1 cellular context compared by ENCODE assay signal in the genomic region with DNA sequence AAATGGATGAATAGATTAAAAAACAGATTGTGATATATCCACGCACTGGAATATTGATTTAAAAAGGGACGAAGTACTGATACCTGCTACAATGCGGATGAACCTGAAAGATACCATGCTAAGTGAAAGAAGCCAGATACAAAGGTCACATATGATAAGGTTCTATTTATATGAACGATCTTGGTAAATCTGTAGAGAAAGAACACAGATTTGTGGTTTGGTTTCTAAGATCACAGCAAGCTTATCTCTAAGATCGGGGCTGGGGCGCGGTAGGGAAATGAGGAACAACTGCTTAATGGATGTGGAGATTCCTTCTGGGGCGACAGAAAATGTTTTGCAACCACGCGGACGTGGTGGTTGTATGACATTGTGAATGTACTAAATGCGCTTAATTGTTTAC.
A peak's percentile ranks its signal among the peaks of the same experiment; 100 is the strongest.
TF ChIP-seq lines count a peak whose summit lies in the region.

No MANE protein-coding gene starts in this region.

TF ChIP-seq in GM12878, 131 proteins besides CTCF, POLR2A, EP300 and RAD21:
- TF ChIP-seq WRNIP1 (IDR thresholded peaks at IDR 0.05; ENCODE audit: borderline replicate concordance, low read depth, low read length): no peak
- TF ChIP-seq TARDBP (IDR thresholded peaks at IDR 0.05; ENCODE audit: borderline replicate concordance): no peak
- TF ChIP-seq SIN3A (IDR thresholded peaks at IDR 0.05; ENCODE audit: low read depth, low read length): no peak
- TF ChIP-seq MXI1 (IDR thresholded peaks at IDR 0.05; ENCODE audit: low read depth, low read length): no peak
- no peak for TF ChIP-seq ESRRA (IDR thresholded peaks at IDR 0.05; ENCODE audit: low read length)
- TF ChIP-seq, protein P1, sequence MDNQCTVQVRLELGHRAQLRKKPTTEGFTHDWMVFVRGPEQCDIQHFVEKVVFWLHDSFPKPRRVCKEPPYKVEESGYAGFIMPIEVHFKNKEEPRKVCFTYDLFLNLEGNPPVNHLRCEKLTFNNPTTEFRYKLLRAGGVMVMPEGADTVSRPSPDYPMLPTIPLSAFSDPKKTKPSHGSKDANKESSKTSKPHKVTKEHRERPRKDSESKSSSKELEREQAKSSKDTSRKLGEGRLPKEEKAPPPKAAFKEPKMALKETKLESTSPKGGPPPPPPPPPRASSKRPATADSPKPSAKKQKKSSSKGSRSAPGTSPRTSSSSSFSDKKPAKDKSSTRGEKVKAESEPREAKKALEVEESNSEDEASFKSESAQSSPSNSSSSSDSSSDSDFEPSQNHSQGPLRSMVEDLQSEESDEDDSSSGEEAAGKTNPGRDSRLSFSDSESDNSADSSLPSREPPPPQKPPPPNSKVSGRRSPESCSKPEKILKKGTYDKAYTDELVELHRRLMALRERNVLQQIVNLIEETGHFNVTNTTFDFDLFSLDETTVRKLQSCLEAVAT (IDR thresholded peaks at IDR 0.05): 0 out of 2 replicates have a peak, but pooled peaks have one; percentile 17
